In genomic region chr10:100877451-100877850, GRCh38 we compare ENCODE assay signal across 33 cellular contexts.
"Had no signal": no experiment of that assay in that cellular context is flagged by ENCODE, and none has a peak within 500 bp of the region (broad histone marks: within the 10 kb centered on the region; RNA-seq: fewer than 3 reads in every experiment).

No MANE protein-coding gene starts in this region.

- H3K4me3 ChIP-seq: adrenal gland, body of pancreas, breast epithelium, Peyer's patch had no signal

- H3K9me3 ChIP-seq: adrenal gland, body of pancreas, breast epithelium, Peyer's patch had no signal

- H3K4me1 ChIP-seq: body of pancreas, breast epithelium had no signal

- H3K27ac ChIP-seq: adrenal gland, body of pancreas, breast epithelium, Peyer's patch, VCaP had no signal

- DNase-seq: activated B cell treated with CpG ODN at 0.5 μM for 24 hours; activated CD4-positive, alpha-beta memory T cell treated with anti-CD3 and anti-CD28 coated beads for 36 hours; activated CD4-positive, alpha-beta T cell treated with anti-CD3 and anti-CD28 coated beads for 4 hours; activated CD4-positive, alpha-beta T cell treated with anti-CD3 and anti-CD28 coated beads, Interleukin-2, amount 50 U/mL, for 1 hour; activated CD4-positive, CD25-positive, alpha-beta regulatory T cell treated with anti-CD3 and anti-CD28 coated beads, Interleukin-2, amount 50 U/mL, for 72 hours; activated CD8-positive, alpha-beta memory T cell treated with anti-CD3 and anti-CD28 coated beads, Interleukin-2, amount 50 U/mL, for 4 hours; activated gamma-delta T cell treated with Interleukin-2 at 50 U/mL for 16 hours; activated naive CD4-positive, alpha-beta T cell treated with anti-CD3 and anti-CD28 coated beads for 36 hours; activated T-cell treated with anti-CD3 and anti-CD28 coated beads for 4 hours; activated T-cell treated with anti-CD3 and anti-CD28 coated beads, Interleukin-2, amount 50 U/mL, for 4 hours; body of pancreas; NCI-H1048; NCI-H1105 treated with DMSO at 0.1 percent for 48 hours; NCI-H1436; NCI-H1694; NCI-H1930; NCI-H2081 treated with DMSO at 0.1 percent for 48 hours; NCI-H226; NCI-H446 treated with DMSO at 0.1 percent for 48 hours; NCI-H524; NCI-H69; NCI-H82; PC-3; Peyer's patch; RPMI8226; SIG-M5; T-cell; T-helper 17 cell; T-helper 9 cell had no signal

- H3K27me3 ChIP-seq: adrenal gland, body of pancreas, Peyer's patch had no signal

- ATAC-seq: body of pancreas, T-cell, T-helper 17 cell had no signal

- H3K36me3 ChIP-seq: adrenal gland, breast epithelium, Peyer's patch had no signal

- FAIRE-seq: astrocyte had no signal
